Comparison of ENCODE assay signal across 10 cellular contexts in genomic region chr4:46994007-46994405, GRCh38. TPM values are rescaled to one million over a fixed set of nuclear protein-coding genes. Genes with fewer than 3 reads are reported as not detected.
A peak's percentile ranks its signal among the peaks of the same experiment; 100 is the strongest.
DNase-seq lines count a peak whose midpoint lies in the region; ATAC-seq, FAIRE-seq and TF ChIP-seq lines count a peak whose summit lies in the region.
"Had no signal": no experiment of that assay in that cellular context is flagged by ENCODE, and none has a peak within 500 bp of the region (broad histone marks: within the 10 kb centered on the region; RNA-seq: fewer than 3 reads in every experiment).

No MANE protein-coding gene starts in this region.

- intact Hi-C loops in mucosa of descending colon (cut with DNase I, micrococcal nuclease), result no loop called here

- no peaks in the 10 kb centered on the region for H3K36me3 ChIP-seq in duodenal mucosa (ENCODE audit: control insufficient read depth in 1 of 2, insufficient read depth in 2 of 2, low read length in 2 of 2)
- H3K36me3 ChIP-seq in mucosa of descending colon (ENCODE audit: low read depth), result no peaks in the 10 kb centered on the region

- H3K27me3 ChIP-seq in duodenal mucosa (ENCODE audit: control insufficient read depth in 1 of 2, insufficient read depth in 2 of 2, low read length in 2 of 2), result peaks cover 14 to 21% of the 10 kb centered on the region in 2 donors

- TF ChIP-seq POLR2A in H54 (IDR thresholded peaks at IDR 0.05; ENCODE audit: low read depth, low read length), result no peak

- H3K27ac ChIP-seq in duodenal mucosa (ENCODE audit: low read depth, low read length), result no peak overlapping the region

- POLR2A ChIA-PET in AG04449 (lab: Yijun Ruan, JAX), result no interaction called here

- CTCF ChIA-PET in AG04449 (lab: Yijun Ruan, JAX), result no interaction called here

- H3K4me1 ChIP-seq in duodenal mucosa (ENCODE audit: control insufficient read depth in 1 of 2, insufficient read depth in 2 of 2, low read length in 2 of 2) (peaks cover 12 to 22% of the 10 kb centered on the region in 2 donors), mucosa of descending colon (ENCODE audit: low read depth) (peaks cover 4% of the 10 kb centered on the region)

- TF ChIP-seq CTCF in AG04449 (IDR thresholded peaks at IDR 0.05; ENCODE audit: insufficient read depth, low read length, missing control alignments), result no peak
- TF ChIP-seq CTCF in mucosa of descending colon (IDR thresholded peaks at IDR 0.05), result no peak
- TF ChIP-seq CTCF in D721Med (IDR thresholded peaks at IDR 0.05; ENCODE audit: insufficient read depth, missing control alignments), result no peak

- FAIRE-seq in H54 (lab: Jason Lieb, UNC) (no peak), D721Med (lab: Jason Lieb, UNC) (no peak)

- ATAC-seq in HG03175 (IDR thresholded peaks at IDR 0.05; ENCODE audit: unreplicated experiment), result peak; percentile 36
- peak; percentile 20 for ATAC-seq in mucosa of descending colon
- ATAC-seq: left lobe of liver had no signal

- DNase-seq in AG04449 (ENCODE audit: low read depth, low spot score), result no peak
- no peak for DNase-seq in mucosa of descending colon
- DNase-seq in NCI-H748 (lab: John Stamatoyannopoulos, UW; ENCODE audit: unreplicated experiment), result no peak
- DNase-seq in H54 (ENCODE audit: insufficient read length, low spot score), result no peak
- no peak for DNase-seq in D721Med (ENCODE audit: insufficient read length, low spot score)
- no peak for DNase-seq in NCI-H1417 (lab: John Stamatoyannopoulos, UW)

- peak overlapping the region; percentile 50 for H3K4me3 ChIP-seq in AG04449 (ENCODE audit: low read depth, low read length)
- H3K4me3 ChIP-seq in duodenal mucosa (ENCODE audit: low read depth in 1 of 2, low read length in 2 of 2), result peak overlapping the region; percentile 62 to 69
- H3K4me3 ChIP-seq in mucosa of descending colon, result no peak overlapping the region

- no peaks in the 10 kb centered on the region for H3K9me3 ChIP-seq in duodenal mucosa (ENCODE audit: control insufficient read depth in 1 of 2, low read length in 2 of 2)
- no peaks in the 10 kb centered on the region for H3K9me3 ChIP-seq in mucosa of descending colon

- peak overlapping the region in 1 of 2 donors; percentile 25 for H3K9ac ChIP-seq in duodenal mucosa (ENCODE audit: low read depth in 1 of 2, low read length in 2 of 2)

RNA-seq across cellular contexts. Expression of gene GABRA4, which starts 0.6 kb away (rescaled TPM):
- under 1 TPM in 2 of 3 donors, not detected in 1; 0.32 to 0.99 TPM for total RNA-seq in mucosa of descending colon
- total RNA-seq: G401, left lobe of liver had no signal

RNA-seq across cellular contexts. Expression of gene GABRB1, which starts 37.4 kb away (rescaled TPM):
- total RNA-seq in mucosa of descending colon, result under 1 TPM; 0.55 to 0.84 (median 0.82) TPM
- total RNA-seq: G401, left lobe of liver had no signal
